In the genomic region with DNA sequence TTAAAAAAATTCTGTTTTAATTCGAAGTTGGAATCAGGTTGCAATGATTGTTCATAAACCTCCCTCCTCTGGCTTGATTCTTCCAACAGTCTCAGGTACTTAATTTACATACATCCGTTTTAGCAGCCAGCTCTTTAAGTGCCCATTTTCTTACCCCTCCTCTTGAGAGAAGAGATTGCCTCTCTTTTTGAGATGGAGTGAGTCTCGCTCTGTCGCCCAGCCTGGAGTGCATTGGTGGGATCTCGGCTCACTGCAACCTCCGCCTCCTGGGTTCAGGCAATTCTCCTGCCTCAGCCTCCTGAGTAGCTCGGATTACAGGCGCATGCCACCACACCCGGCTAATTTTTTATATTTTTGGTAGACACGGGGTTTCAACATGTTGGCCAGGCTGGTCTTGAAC, we compare ENCODE assay signal across 28 cellular contexts.
DNase-seq lines count a peak whose midpoint lies in the region; ATAC-seq lines count a peak whose summit lies in the region.
"Had no signal": no experiment of that assay in that cellular context is flagged by ENCODE, and none has a peak within 500 bp of the region (broad histone marks: within the 10 kb centered on the region; RNA-seq: fewer than 3 reads in every experiment).

No MANE protein-coding gene starts in this region.

- no peak overlapping the region for H3K27ac ChIP-seq in CD4-positive, alpha-beta memory T cell (ENCODE audit: low read depth, low read length)
- H3K27ac ChIP-seq: 22Rv1, brain microvascular endothelial cell, epithelial cell of prostate, RWPE1, tibial artery had no signal

- no peak for ATAC-seq in T-cell (replicated peaks in 1 of 4)
- ATAC-seq in central memory CD8-positive, alpha-beta T cell (replicated peaks; ENCODE audit: extremely low read depth, poor library complexity, severe bottlenecking), result no peak
- ATAC-seq: left ventricle myocardium superior had no signal

- no peaks in the 10 kb centered on the region for H3K27me3 Mint-ChIP-seq in CD4-positive, alpha-beta memory T cell
- no peaks in the 10 kb centered on the region for H3K27me3 Mint-ChIP-seq in T-cell
- no peaks in the 10 kb centered on the region for H3K27me3 Mint-ChIP-seq in central memory CD8-positive, alpha-beta T cell
- H3K27me3 Mint-ChIP-seq: naive B cell had no signal

- no peaks in the 10 kb centered on the region for H3K27me3 ChIP-seq in CD4-positive, alpha-beta memory T cell (ENCODE audit: insufficient read depth, low read length)
- H3K27me3 ChIP-seq: brain microvascular endothelial cell, MG63, tibial artery had no signal

- no peaks in the 10 kb centered on the region for H3K9me3 Mint-ChIP-seq in CD4-positive, alpha-beta memory T cell
- H3K9me3 Mint-ChIP-seq in T-cell, result no peaks in the 10 kb centered on the region
- no peaks in the 10 kb centered on the region for H3K9me3 Mint-ChIP-seq in central memory CD8-positive, alpha-beta T cell
- H3K9me3 Mint-ChIP-seq: mesothelial cell of epicardium; naive B cell; T-helper 1 cell treated with Interleukin-12 subunit alpha and Interleukin-12 subunit beta and Interleukin-4 antibody, amounts not matched to agents 30 μg/mL and 1 μg/mL, for 36 hours had no signal

- POLR2A ChIA-PET in CD4-positive, alpha-beta memory T cell (lab: Charles Lee; ENCODE audit: partially characterized antibody), result interaction anchor here (1.2 to 2.0 kb wide), 6 partner anchors 10 to 147 kb away, joined by 3 to 6 read pairs (median 6); a partner anchor contains a TSS
- POLR2A ChIA-PET in T-cell (lab: Charles Lee), result interaction anchor here in 1 of 2 donors (0.5 to 0.6 kb wide), 2 partner anchors 14 to 25 kb away, joined by 3 to 4 read pairs; no protein-coding TSS in a partner anchor

- intact Hi-C loops in CD4-positive, alpha-beta memory T cell (cut with micrococcal nuclease), result no loop called here

- peak overlapping the region in 5 of 7 donors; percentile 15 to 78 (median 66) for H3K27ac Mint-ChIP-seq in CD4-positive, alpha-beta memory T cell
- peak overlapping the region; percentile 76 to 83 for H3K27ac Mint-ChIP-seq in T-cell
- peak overlapping the region; percentile 59 for H3K27ac Mint-ChIP-seq in central memory CD8-positive, alpha-beta T cell (ENCODE audit: low read depth)
- H3K27ac Mint-ChIP-seq: mesothelial cell of epicardium had no signal

- DNase-seq in NCI-H1436 (lab: John Stamatoyannopoulos, UW), result peak; percentile 19
- DNase-seq in NCI-H1436 treated with DMSO at 0.1 percent for 48 hours (lab: John Stamatoyannopoulos, UW), result no peak
- no peak for DNase-seq in CD4-positive, alpha-beta memory T cell
- no peak for DNase-seq in T-cell
- DNase-seq in central memory CD8-positive, alpha-beta T cell (ENCODE audit: low spot score in 2 of 2), result no peak
- no peak for DNase-seq in cerebellar nuclear complex (lab: John Stamatoyannopoulos, UW)
- no peak for DNase-seq in pons (ENCODE audit: low spot score)
- no peak for DNase-seq in EL
- DNase-seq: activated CD4-positive, alpha-beta T cell treated with anti-CD3 and anti-CD28 coated beads for 48 hours; activated CD8-positive, alpha-beta memory T cell treated with anti-CD3 and anti-CD28 coated beads, Interleukin-2, amount 50 U/mL, for 4 hours; activated effector memory CD4-positive, alpha-beta T cell treated with anti-CD3 and anti-CD28 coated beads, Interleukin-2, amount 50 U/mL, for 16 hours; amniotic stem cell; brain microvascular endothelial cell; DMS153; effector CD4-positive, alpha-beta T cell; left ventricle myocardium superior; MG63; naive B cell; NCI-H1105 treated with DMSO at 0.1 percent for 48 hours; NCI-H2107; NCI-H82; tibial artery had no signal

- H3K9me3 ChIP-seq in CD4-positive, alpha-beta memory T cell (ENCODE audit: control insufficient read depth in 1 of 2, low read length in 2 of 2), result no peaks in the 10 kb centered on the region
- H3K9me3 ChIP-seq: HAP-1, MG63, tibial artery had no signal

- peaks cover 49 to 82% (median 66%) of the 10 kb centered on the region in 4 donors for H3K4me1 Mint-ChIP-seq in CD4-positive, alpha-beta memory T cell
- peaks cover 80 to 92% (median 83%) of the 10 kb centered on the region in 3 donors for H3K4me1 Mint-ChIP-seq in T-cell
- peaks cover 54% of the 10 kb centered on the region for H3K4me1 Mint-ChIP-seq in central memory CD8-positive, alpha-beta T cell

- peaks cover 91% of the 10 kb centered on the region for H3K4me1 ChIP-seq in CD4-positive, alpha-beta memory T cell (ENCODE audit: insufficient read depth, low read length)
- H3K4me1 ChIP-seq: HAP-1 had no signal

- peaks cover 56 to 78% of the 10 kb centered on the region in 2 donors for H3K36me3 Mint-ChIP-seq in CD4-positive, alpha-beta memory T cell
- H3K36me3 Mint-ChIP-seq in T-cell, result peaks cover 66% of the 10 kb centered on the region
- peaks cover 61% of the 10 kb centered on the region for H3K36me3 Mint-ChIP-seq in central memory CD8-positive, alpha-beta T cell (ENCODE audit: insufficient read depth)
- H3K36me3 Mint-ChIP-seq: mesothelial cell of epicardium had no signal

- peak overlapping the region in 1 of 8 donors; percentile 55 for H3K4me3 Mint-ChIP-seq in CD4-positive, alpha-beta memory T cell
- peak overlapping the region in 1 of 3 donors; percentile 79 for H3K4me3 Mint-ChIP-seq in T-cell
- H3K4me3 Mint-ChIP-seq in central memory CD8-positive, alpha-beta T cell, result no peak overlapping the region
- H3K4me3 Mint-ChIP-seq: mesothelial cell of epicardium; naive B cell; T-helper 1 cell treated with Interleukin-12 subunit alpha and Interleukin-12 subunit beta and Interleukin-4 antibody, amounts not matched to agents 30 μg/mL and 1 μg/mL, for 36 hours had no signal

- CTCF ChIA-PET in CD4-positive, alpha-beta memory T cell (lab: Charles Lee; ENCODE audit: partially characterized antibody), result interaction anchor here (0.9 to 2.1 kb wide), 8 partner anchors 8 to 172 kb away, joined by 3 to 7 read pairs (median 4); a partner anchor contains a TSS
- CTCF ChIA-PET in T-cell (lab: Charles Lee), result interaction anchor here in 1 of 2 donors (0.6 to 3.5 kb wide), 8 partner anchors 10 to 1293 kb away, joined by 3 to 12 read pairs (median 3); a partner anchor contains a TSS

- peaks cover 28% of the 10 kb centered on the region for H3K36me3 ChIP-seq in CD4-positive, alpha-beta memory T cell (ENCODE audit: insufficient read depth, low read length)
- H3K36me3 ChIP-seq: brain microvascular endothelial cell, HAP-1, MG63, tibial artery had no signal

- no peak overlapping the region for H3K4me3 ChIP-seq in CD4-positive, alpha-beta memory T cell (ENCODE audit: low read length in 2 of 2)
- H3K4me3 ChIP-seq: HAP-1, MG63, tibial artery had no signal
